8 cellular contexts compared by ENCODE assay signal in the genomic region with DNA sequence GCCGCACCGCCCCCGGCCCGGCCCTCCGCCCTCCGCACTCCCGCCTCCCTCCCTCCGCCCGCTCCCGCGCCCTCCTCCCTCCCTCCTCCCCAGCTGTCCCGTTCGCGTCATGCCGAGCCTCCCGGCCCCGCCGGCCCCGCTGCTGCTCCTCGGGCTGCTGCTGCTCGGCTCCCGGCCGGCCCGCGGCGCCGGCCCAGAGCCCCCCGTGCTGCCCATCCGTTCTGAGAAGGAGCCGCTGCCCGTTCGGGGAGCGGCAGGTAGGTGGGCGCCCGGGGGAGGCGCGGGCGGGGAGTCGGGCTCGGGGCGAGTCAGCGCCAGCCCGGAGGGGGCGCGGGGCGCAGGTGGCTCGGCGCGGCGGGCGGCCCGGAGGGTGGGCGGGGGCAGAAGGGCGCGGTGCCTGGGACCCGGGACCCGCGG. TPM values are rescaled to one million over a fixed set of nuclear protein-coding genes. Genes with fewer than 3 reads are reported as not detected.
A peak's percentile ranks its signal among the peaks of the same experiment; 100 is the strongest.
DNase-seq lines count a peak whose midpoint lies in the region; ATAC-seq and TF ChIP-seq lines count a peak whose summit lies in the region.

No MANE protein-coding gene starts in this region.

- H2BK20ac ChIP-seq in IMR-90 (ENCODE audit: low read depth, low read length) = no peak overlapping the region

- H3K4me3 ChIP-seq in BLaER1 = peak overlapping the region; percentile 65
- H3K4me3 ChIP-seq in IMR-90 (ENCODE audit: insufficient read depth, low read depth, low read length) = peak overlapping the region; percentile 38; the same call in 1 of the 2 replicates
- H3K4me3 ChIP-seq in prostate gland = peak overlapping the region; percentile 44 to 49
- H3K4me3 ChIP-seq in Karpas-422 (ENCODE audit: low read length) = no peak overlapping the region

- peaks cover 35% of the 10 kb centered on the region for H3K79me2 ChIP-seq in Karpas-422 (ENCODE audit: low read length)

- no peak overlapping the region for H3K4me3 Mint-ChIP-seq in activated naive CD8-positive, alpha-beta T cell treated with anti-CD3 and anti-CD28 coated beads, Interleukin-2, amount 50 U/mL, for 24 hours

- no peaks in the 10 kb centered on the region for H3K79me1 ChIP-seq in IMR-90 (ENCODE audit: low read depth in 1 of 2, low read length in 2 of 2)

- BruUV-seq in IMR-90 (replicated peaks; lab: Mats Ljungman, UMichigan) = no TSS peak

- no peaks in the 10 kb centered on the region for H3K9me3 Mint-ChIP-seq in activated naive CD8-positive, alpha-beta T cell treated with anti-CD3 and anti-CD28 coated beads, Interleukin-2, amount 50 U/mL, for 24 hours

- TF ChIP-seq CTCF in IMR-90 (conservative IDR thresholded peaks at IDR 0.05; ENCODE audit: low read depth, low read length) (no peak), prostate gland (IDR thresholded peaks at IDR 0.05) (no peak)

- no peak overlapping the region for H3K27ac ChIP-seq in BLaER1
- H3K27ac ChIP-seq in IMR-90 (ENCODE audit: insufficient read depth, low read length) = no peak overlapping the region
- H3K27ac ChIP-seq in prostate gland = no peak overlapping the region
- no peak overlapping the region for H3K27ac ChIP-seq in Karpas-422 (ENCODE audit: low read length)

- dilution Hi-C loops in IMR-90 (cut with HindIII; ENCODE audit: low sequenced_read_pairs, unreplicated experiment) = no loop called here

- no peak overlapping the region for H2BK120ac ChIP-seq in IMR-90 (ENCODE audit: low read depth, low read length)

- in situ Hi-C loops in IMR-90 (cut with MboI; ENCODE audit: low sequenced_read_pairs) = no loop called here

- no peak overlapping the region for H3K4ac ChIP-seq in IMR-90 (ENCODE audit: low read depth, low read length)

- no peaks in the 10 kb centered on the region for H3K9me2 ChIP-seq in Karpas-422 (replicated peaks; ENCODE audit: insufficient read depth, low read length)

- POLR2A ChIA-PET in IMR-90 (lab: Charles Lee; ENCODE audit: unreplicated experiment) = no interaction called here

- ATAC-seq in IMR-90 (ENCODE audit: low read depth) (peak; percentile 90), left ventricle myocardium superior (peak; percentile 54), GM19023 (IDR thresholded peaks at IDR 0.05; ENCODE audit: unreplicated experiment) (no peak)
- ATAC-seq in activated naive CD8-positive, alpha-beta T cell treated with anti-CD3 and anti-CD28 coated beads, Interleukin-2, amount 50 U/mL, for 24 hours = no peak

- no peaks in the 10 kb centered on the region for H3K36me3 Mint-ChIP-seq in activated naive CD8-positive, alpha-beta T cell treated with anti-CD3 and anti-CD28 coated beads, Interleukin-2, amount 50 U/mL, for 24 hours (ENCODE audit: low read depth)

- H3K36me3 ChIP-seq in BLaER1 (no peaks in the 10 kb centered on the region), IMR-90 (ENCODE audit: control insufficient read depth, insufficient read depth, low read length) (no peaks in the 10 kb centered on the region), prostate gland (no peaks in the 10 kb centered on the region), Karpas-422 (ENCODE audit: insufficient read depth, low read length) (peaks cover 11% of the 10 kb centered on the region)

- H3K9ac ChIP-seq in BLaER1 = no peak overlapping the region
- H3K9ac ChIP-seq in IMR-90 (ENCODE audit: low read depth, low read length) = no peak overlapping the region
- H3K9ac ChIP-seq in Karpas-422 (ENCODE audit: low read length) = no peak overlapping the region

- no peak overlapping the region for H4K5ac ChIP-seq in IMR-90 (ENCODE audit: low read depth, low read length)

- no peak for TF ChIP-seq POLR2A in IMR-90 (IDR thresholded peaks at IDR 0.05; ENCODE audit: low read depth, low read length)
- no peak for TF ChIP-seq POLR2A in prostate gland (IDR thresholded peaks at IDR 0.05)

- H3K18ac ChIP-seq in IMR-90 (ENCODE audit: low read depth, low read length) = no peak overlapping the region

- peak overlapping the region; percentile 85 for H3K4me2 ChIP-seq in BLaER1
- H3K4me2 ChIP-seq in IMR-90 (ENCODE audit: low read depth, low read length) = no peak overlapping the region
- H3K4me2 ChIP-seq in Karpas-422 (ENCODE audit: low read depth, low read length, poor library complexity, severe bottlenecking) = no peak overlapping the region

- CTCF ChIA-PET in IMR-90 (lab: Yijun Ruan, JAX) = interaction anchor here (1.4 kb wide), 1 partner anchor 8 kb away, joined by 5 read pairs; no protein-coding TSS in a partner anchor

- 0% methylated on average over 21 of the region's 58 CpGs; no CpG with 5 or more reads in 1 of the 2 experiments for WGBS in IMR-90 (ENCODE audit: extremely low coverage in 2 of 2, insufficient read length in 1 of 2), 2 experiments
- 0% methylated on average over 12 of the region's 58 CpGs for WGBS in prostate gland

- no peak for TF ChIP-seq RAD21 in IMR-90 (IDR thresholded peaks at IDR 0.05; ENCODE audit: low read length)

- no peaks in the 10 kb centered on the region for H3K9me3 ChIP-seq in BLaER1
- H3K9me3 ChIP-seq in IMR-90 (ENCODE audit: control insufficient read depth, insufficient read depth, low read length) = no peaks in the 10 kb centered on the region
- no peaks in the 10 kb centered on the region for H3K9me3 ChIP-seq in prostate gland
- no peaks in the 10 kb centered on the region for H3K9me3 ChIP-seq in Karpas-422 (ENCODE audit: low read length)

- no peaks in the 10 kb centered on the region for H3K9me1 ChIP-seq in IMR-90 (ENCODE audit: insufficient read depth, low read length)

- H3K27me3 Mint-ChIP-seq in activated naive CD8-positive, alpha-beta T cell treated with anti-CD3 and anti-CD28 coated beads, Interleukin-2, amount 50 U/mL, for 24 hours = peaks cover 58% of the 10 kb centered on the region

- no peak overlapping the region for H3K27ac Mint-ChIP-seq in activated naive CD8-positive, alpha-beta T cell treated with anti-CD3 and anti-CD28 coated beads, Interleukin-2, amount 50 U/mL, for 24 hours

- H2BK5ac ChIP-seq in IMR-90 (ENCODE audit: low read depth, low read length, poor library complexity, severe bottlenecking) = no peak overlapping the region

- no peak overlapping the region for H2AK9ac ChIP-seq in IMR-90 (replicated peaks; ENCODE audit: low read depth, low read length, poor library complexity)

- H3K4me1 Mint-ChIP-seq in activated naive CD8-positive, alpha-beta T cell treated with anti-CD3 and anti-CD28 coated beads, Interleukin-2, amount 50 U/mL, for 24 hours = peaks cover 6% of the 10 kb centered on the region

- H2AFZ ChIP-seq in IMR-90 (replicated peaks; ENCODE audit: low read length, poor library complexity) = peak overlapping the region; percentile 56
- no peak overlapping the region for H2AFZ ChIP-seq in Karpas-422 (ENCODE audit: low read length)

- H2AK5ac ChIP-seq in IMR-90 (ENCODE audit: low read depth, low read length) = no peak overlapping the region

- H4K8ac ChIP-seq in IMR-90 (ENCODE audit: low read depth in 2 of 2, low read length in 2 of 2) = no peak overlapping the region

- no peak for DNase-seq in IMR-90
- DNase-seq in activated naive CD8-positive, alpha-beta T cell treated with anti-CD3 and anti-CD28 coated beads, Interleukin-2, amount 50 U/mL, for 24 hours = peak; percentile 29
- DNase-seq in left ventricle myocardium superior = peak; percentile 83
- peak; percentile 33 for DNase-seq in prostate gland (ENCODE audit: low spot score)
- DNase-seq in pons (ENCODE audit: low spot score) = no peak
- no peak for DNase-seq in Karpas-422

- H4K91ac ChIP-seq in IMR-90 (ENCODE audit: insufficient read depth, low read depth, low read length) = no peak overlapping the region

- H3K23ac ChIP-seq in IMR-90 (ENCODE audit: low read depth, low read length) = no peak overlapping the region

- no peak overlapping the region for H3K56ac ChIP-seq in IMR-90 (ENCODE audit: extremely low read depth, insufficient read depth, low read length)

- H4K20me1 ChIP-seq in BLaER1 = peaks cover 42% of the 10 kb centered on the region
- H4K20me1 ChIP-seq in IMR-90 (ENCODE audit: insufficient read depth, low read length) = no peaks in the 10 kb centered on the region
- H4K20me1 ChIP-seq in Karpas-422 (ENCODE audit: insufficient read depth, low read depth, low read length) = no peaks in the 10 kb centered on the region

- H3K4me1 ChIP-seq in BLaER1 (peaks cover 23% of the 10 kb centered on the region; the same call in 1 of the 2 replicates), IMR-90 (ENCODE audit: control insufficient read depth, insufficient read depth, low read length) (peaks cover 2% of the 10 kb centered on the region; the same call in 1 of the 2 replicates), prostate gland (replicated peaks) (no peaks in the 10 kb centered on the region), Karpas-422 (ENCODE audit: low read length) (peaks cover 29% of the 10 kb centered on the region)

- intact Hi-C loops in IMR-90 (cut with micrococcal nuclease) = no loop called here
- intact Hi-C loops in left ventricle myocardium superior (cut with micrococcal nuclease) = no loop called here
- intact Hi-C loops in prostate gland (cut with DNase I) = no loop called here

- no peak overlapping the region for H2BK15ac ChIP-seq in IMR-90 (ENCODE audit: low read depth, low read length)

- peaks cover 64% of the 10 kb centered on the region for H3K27me3 ChIP-seq in BLaER1
- peaks cover 83% of the 10 kb centered on the region for H3K27me3 ChIP-seq in IMR-90 (ENCODE audit: control insufficient read depth, insufficient read depth, low read length)
- no peaks in the 10 kb centered on the region for H3K27me3 ChIP-seq in prostate gland (replicated peaks; ENCODE audit: insufficient read depth)
- no peaks in the 10 kb centered on the region for H3K27me3 ChIP-seq in Karpas-422 (ENCODE audit: low read length)

- H3K14ac ChIP-seq in IMR-90 (replicated peaks; ENCODE audit: low read depth, low read length) = no peak overlapping the region

RNA-seq across cellular contexts. Expression of gene CHRD, which starts 0.4 kb away (rescaled TPM):
- total RNA-seq in IMR-90 (2012; rRNA removed) (under 0.01 TPM in 1 of 2 replicates, not detected in the other), left ventricle myocardium superior (4.6 TPM), prostate gland (1 to 10 TPM; 2.5 to 8.0 TPM)
- polyA plus RNA-seq in IMR-90 (2012; rRNA removed) = 0.09 TPM in 2 replicates
- polyA plus RNA-seq in IMR-90 (2012; cell fraction: cytosol; rRNA removed) = 0.03 and 0.10 TPM in 2 replicates
- polyA plus RNA-seq in IMR-90 (2012; cell fraction: nucleus; rRNA removed; ENCODE audit: low replicate concordance) = 0.29 and 0.88 TPM in 2 replicates
- 17.7 and 52.9 TPM in 2 replicates for total RNA-seq in Karpas-422 (2014; rRNA removed; shearing (Covaris generic); ENCODE audit: low replicate concordance)

RNA-seq across cellular contexts. Expression of gene THPO, which starts 2.2 kb away (rescaled TPM):
- total RNA-seq in IMR-90 (2012; rRNA removed) = not detected in 2 replicates
- polyA plus RNA-seq in IMR-90 (2012; rRNA removed) = not detected in 2 replicates
- polyA plus RNA-seq in IMR-90 (2012; cell fraction: cytosol; rRNA removed) = not detected in 2 replicates
- 0.08 TPM in 1 of 2 replicates, not detected in the other for polyA plus RNA-seq in IMR-90 (2012; cell fraction: nucleus; rRNA removed; ENCODE audit: low replicate concordance)
- 0.37 TPM for total RNA-seq in left ventricle myocardium superior
- total RNA-seq in prostate gland = not detected
- total RNA-seq in Karpas-422 (2014; rRNA removed; shearing (Covaris generic); ENCODE audit: low replicate concordance) = 6.6 and 12.5 TPM in 2 replicates

RNA-seq across cellular contexts. Expression of gene POLR2H, which starts 18.7 kb away (rescaled TPM):
- total RNA-seq in IMR-90 (2012; rRNA removed) = 47.7 and 132 TPM in 2 replicates
- polyA plus RNA-seq in IMR-90 (2012; rRNA removed) = 103 and 130 TPM in 2 replicates
- polyA plus RNA-seq in IMR-90 (2012; cell fraction: cytosol; rRNA removed) = 60.8 and 128 TPM in 2 replicates
- 131 and 372 TPM in 2 replicates for polyA plus RNA-seq in IMR-90 (2012; cell fraction: nucleus; rRNA removed; ENCODE audit: low replicate concordance)
- total RNA-seq in left ventricle myocardium superior = 26.0 TPM
- total RNA-seq in prostate gland = 10 to 100 TPM; 62.7 to 89.2 TPM
- total RNA-seq in Karpas-422 (2014; rRNA removed; shearing (Covaris generic); ENCODE audit: low replicate concordance) = 165 and 169 TPM in 2 replicates

RNA-seq across cellular contexts. Expression of gene CLCN2, which starts 18.8 kb away (rescaled TPM):
- total RNA-seq in IMR-90 (2012; rRNA removed) = 1.9 and 2.9 TPM in 2 replicates
- 5.7 and 5.8 TPM in 2 replicates for polyA plus RNA-seq in IMR-90 (2012; rRNA removed)
- 2.4 and 3.5 TPM in 2 replicates for polyA plus RNA-seq in IMR-90 (2012; cell fraction: cytosol; rRNA removed)
- polyA plus RNA-seq in IMR-90 (2012; cell fraction: nucleus; rRNA removed; ENCODE audit: low replicate concordance) = 20.0 and 46.7 TPM in 2 replicates
- total RNA-seq in left ventricle myocardium superior = 3.6 TPM
- 10 to 100 TPM in 1 of 2 donors, 1 to 10 TPM in 1; 4.9 to 47.5 TPM for total RNA-seq in prostate gland
- total RNA-seq in Karpas-422 (2014; rRNA removed; shearing (Covaris generic); ENCODE audit: low replicate concordance) = 4.4 and 8.8 TPM in 2 replicates

RNA-seq across cellular contexts. Expression of gene FAM131A, which starts 42.8 kb away (rescaled TPM):
- total RNA-seq in IMR-90 (2012; rRNA removed) (9.7 and 10.8 TPM in 2 replicates), left ventricle myocardium superior (41.0 TPM), prostate gland (10 to 100 TPM; 22.0 to 71.0 TPM)
- polyA plus RNA-seq in IMR-90 (2012; rRNA removed) = 16.5 and 19.5 TPM in 2 replicates
- 28.8 and 38.6 TPM in 2 replicates for polyA plus RNA-seq in IMR-90 (2012; cell fraction: cytosol; rRNA removed)
- 32.2 and 40.8 TPM in 2 replicates for polyA plus RNA-seq in IMR-90 (2012; cell fraction: nucleus; rRNA removed; ENCODE audit: low replicate concordance)
- 23.0 and 26.1 TPM in 2 replicates for total RNA-seq in Karpas-422 (2014; rRNA removed; shearing (Covaris generic); ENCODE audit: low replicate concordance)

Comparison
In these comparisons a context has a peak if more than half of its experiments do, and no peak if none do; other contexts are left out.
1. ATAC-seq: peak in IMR-90 (single experiment) and left ventricle myocardium superior (single experiment); none in activated naive CD8-positive, alpha-beta T cell treated with anti-CD3 and anti-CD28 coated beads, Interleukin-2, amount 50 U/mL, for 24 hours (single experiment) and GM19023 (single experiment).
2. DNase-seq: peak in activated naive CD8-positive, alpha-beta T cell treated with anti-CD3 and anti-CD28 coated beads, Interleukin-2, amount 50 U/mL, for 24 hours (single experiment), left ventricle myocardium superior (single experiment) and prostate gland (single experiment); none in IMR-90 (single experiment), pons (single experiment) and Karpas-422 (single experiment).